In the genomic region with DNA sequence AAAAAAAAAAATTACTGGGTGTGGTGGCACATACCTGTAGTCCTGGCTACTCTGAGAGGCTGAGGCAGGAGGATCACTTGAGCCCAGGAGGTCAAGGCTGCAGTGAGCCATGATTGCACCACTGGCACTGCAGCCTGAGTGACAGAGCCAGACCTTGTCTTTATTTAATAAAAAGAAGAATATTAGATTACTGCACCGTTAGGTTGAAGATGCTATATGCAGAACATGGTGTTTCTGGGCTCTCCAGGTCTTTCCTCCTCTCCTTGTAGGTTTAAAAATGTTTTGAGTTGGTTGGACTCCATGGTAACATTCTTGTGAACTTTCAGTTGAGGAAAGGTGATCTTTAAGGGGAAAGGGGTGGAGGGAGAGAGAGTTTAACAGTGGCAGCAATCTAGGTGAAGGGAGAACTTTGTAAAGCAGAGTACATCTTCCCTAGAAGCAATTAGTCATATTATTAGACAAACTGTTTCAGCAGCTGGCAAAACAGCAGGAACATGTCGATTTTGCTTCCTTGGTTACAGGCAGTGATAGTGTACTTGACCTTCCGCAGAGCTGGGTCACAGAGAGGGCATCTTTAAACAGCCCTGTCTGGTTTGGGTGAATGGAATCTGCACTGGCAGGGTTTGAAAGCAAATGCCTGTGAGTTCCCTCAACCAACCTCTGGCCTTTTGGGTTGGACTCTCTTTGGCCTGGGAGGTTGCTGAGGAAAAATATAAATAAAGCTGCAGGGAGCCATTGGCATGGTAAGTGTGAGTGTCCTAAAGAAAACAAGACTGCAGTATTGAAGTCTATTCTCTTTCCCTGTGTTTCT, we compare ENCODE assay signal across 10 cellular contexts. TPM values are rescaled to one million over a fixed set of nuclear protein-coding genes. Genes with fewer than 3 reads are reported as not detected.
A peak's percentile ranks its signal among the peaks of the same experiment; 100 is the strongest.
DNase-seq lines count a peak whose midpoint lies in the region; ATAC-seq and TF ChIP-seq lines count a peak whose summit lies in the region.
"Had no signal": no experiment of that assay in that cellular context is flagged by ENCODE, and none has a peak within 500 bp of the region (broad histone marks: within the 10 kb centered on the region; RNA-seq: fewer than 3 reads in every experiment).

No MANE protein-coding gene starts in this region.

- H3K27ac Mint-ChIP-seq in natural killer cell (peak overlapping the region; percentile 10 to 27), glutamatergic neuron (ENCODE audit: unreplicated experiment) (no peak overlapping the region)
- peak overlapping the region in 1 of 2 donors; percentile 30 for H3K27ac Mint-ChIP-seq in natural killer cell treated with Interleukin-12 subunit alpha and Interleukin-12 subunit beta and Interleukin-15 and Interleukin-18, amount 100 ng/mL, for 72 hours
- H3K27ac Mint-ChIP-seq in stimulated activated effector memory CD8-positive, alpha-beta T cell treated with anti-CD3 and anti-CD28 coated beads, Interleukin-12 subunit alpha, Interleukin-12 subunit beta, amount 100 ng/mL, for 72 hours, result no peak overlapping the region

- H3K27me3 ChIP-seq in left lung, result no peaks in the 10 kb centered on the region

- no peak for TF ChIP-seq CTCF in natural killer cell (IDR thresholded peaks at IDR 0.05)
- no peak for TF ChIP-seq CTCF in cardiac fibroblast (IDR thresholded peaks at IDR 0.05; ENCODE audit: low read depth, low read length)
- TF ChIP-seq CTCF in left lung (IDR thresholded peaks at IDR 0.05), result no peak
- no peak for TF ChIP-seq CTCF in glutamatergic neuron (IDR thresholded peaks at IDR 0.05; ENCODE audit: partially characterized antibody, unreplicated experiment)

- no peaks in the 10 kb centered on the region for H3K27me3 Mint-ChIP-seq in natural killer cell (ENCODE audit: low read depth in 2 of 2)
- H3K27me3 Mint-ChIP-seq in natural killer cell treated with Interleukin-12 subunit alpha and Interleukin-12 subunit beta and Interleukin-15 and Interleukin-18, amount 100 ng/mL, for 72 hours, result no peaks in the 10 kb centered on the region
- no peaks in the 10 kb centered on the region for H3K27me3 Mint-ChIP-seq in glutamatergic neuron (ENCODE audit: unreplicated experiment)

- H3K4me1 Mint-ChIP-seq in natural killer cell (peaks cover 47 to 53% of the 10 kb centered on the region in 2 donors), glutamatergic neuron (ENCODE audit: low read depth, unreplicated experiment) (peaks cover 12% of the 10 kb centered on the region)
- H3K4me1 Mint-ChIP-seq in natural killer cell treated with Interleukin-12 subunit alpha and Interleukin-12 subunit beta and Interleukin-15 and Interleukin-18, amount 100 ng/mL, for 72 hours (ENCODE audit: low read depth in 2 of 2), result peaks cover 30 to 35% of the 10 kb centered on the region in 2 donors
- peaks cover 32% of the 10 kb centered on the region for H3K4me1 Mint-ChIP-seq in stimulated activated effector memory CD8-positive, alpha-beta T cell treated with anti-CD3 and anti-CD28 coated beads, Interleukin-12 subunit alpha, Interleukin-12 subunit beta, amount 100 ng/mL, for 72 hours

- intact Hi-C loops in natural killer cell (cut with micrococcal nuclease), result loop anchor here (2.0 to 5.0 kb wide), 2 partner anchors 43 to 65 kb away; partner anchors contain the start of gene NR2C2
- intact Hi-C loops in left lung (cut with DNase I), result no loop called here

- H3K36me3 Mint-ChIP-seq in natural killer cell (no peaks in the 10 kb centered on the region), glutamatergic neuron (ENCODE audit: unreplicated experiment) (no peaks in the 10 kb centered on the region)
- no peaks in the 10 kb centered on the region for H3K36me3 Mint-ChIP-seq in natural killer cell treated with Interleukin-12 subunit alpha and Interleukin-12 subunit beta and Interleukin-15 and Interleukin-18, amount 100 ng/mL, for 72 hours
- no peaks in the 10 kb centered on the region for H3K36me3 Mint-ChIP-seq in stimulated activated effector memory CD8-positive, alpha-beta T cell treated with anti-CD3 and anti-CD28 coated beads, Interleukin-12 subunit alpha, Interleukin-12 subunit beta, amount 100 ng/mL, for 72 hours

- H3K9me3 ChIP-seq in left lung, result no peaks in the 10 kb centered on the region

- DNase-seq in natural killer cell, result no peak
- no peak for DNase-seq in natural killer cell treated with Interleukin-12 subunit alpha and Interleukin-12 subunit beta and Interleukin-15 and Interleukin-18, amount 100 ng/mL, for 72 hours (ENCODE audit: low spot score)
- peak; percentile 43 to 51 for DNase-seq in cardiac fibroblast (ENCODE audit: low read depth in 2 of 2)
- DNase-seq in left lung, result no peak
- DNase-seq in glutamatergic neuron, result no peak
- no peak for DNase-seq in activated naive CD4-positive, alpha-beta T cell treated with Interleukin-2 at 50 U/mL for 16 hours
- no peak for DNase-seq in stimulated activated effector memory CD8-positive, alpha-beta T cell treated with anti-CD3 and anti-CD28 coated beads, Interleukin-12 subunit alpha, Interleukin-12 subunit beta, amount 100 ng/mL, for 72 hours (ENCODE audit: low spot score in 2 of 2)
- DNase-seq: activated CD4-positive, CD25-positive, alpha-beta regulatory T cell treated with anti-CD3 and anti-CD28 coated beads, Interleukin-2, amount 50 U/mL, for 72 hours; NCI-H2107 had no signal

- peaks cover 6 to 52% of the 10 kb centered on the region in 2 donors for H3K4me1 ChIP-seq in left lung

- H3K36me3 ChIP-seq in left lung, result no peaks in the 10 kb centered on the region

- no peak overlapping the region for H3K4me3 Mint-ChIP-seq in natural killer cell
- H3K4me3 Mint-ChIP-seq in natural killer cell treated with Interleukin-12 subunit alpha and Interleukin-12 subunit beta and Interleukin-15 and Interleukin-18, amount 100 ng/mL, for 72 hours, result no peak overlapping the region
- no peak overlapping the region for H3K4me3 Mint-ChIP-seq in glutamatergic neuron (ENCODE audit: unreplicated experiment)
- H3K4me3 Mint-ChIP-seq in stimulated activated effector memory CD8-positive, alpha-beta T cell treated with anti-CD3 and anti-CD28 coated beads, Interleukin-12 subunit alpha, Interleukin-12 subunit beta, amount 100 ng/mL, for 72 hours, result no peak overlapping the region

- H3K4me3 ChIP-seq in cardiac fibroblast (replicated peaks in 1 of 2; ENCODE audit: low read depth in 2 of 2, low read length in 2 of 2) (no peak overlapping the region), left lung (no peak overlapping the region)

- H3K9me3 Mint-ChIP-seq in natural killer cell (no peaks in the 10 kb centered on the region), glutamatergic neuron (ENCODE audit: unreplicated experiment) (no peaks in the 10 kb centered on the region)
- no peaks in the 10 kb centered on the region for H3K9me3 Mint-ChIP-seq in natural killer cell treated with Interleukin-12 subunit alpha and Interleukin-12 subunit beta and Interleukin-15 and Interleukin-18, amount 100 ng/mL, for 72 hours
- no peaks in the 10 kb centered on the region for H3K9me3 Mint-ChIP-seq in stimulated activated effector memory CD8-positive, alpha-beta T cell treated with anti-CD3 and anti-CD28 coated beads, Interleukin-12 subunit alpha, Interleukin-12 subunit beta, amount 100 ng/mL, for 72 hours

- no peak for ATAC-seq in natural killer cell
- no peak for ATAC-seq in natural killer cell treated with Interleukin-12 subunit alpha and Interleukin-12 subunit beta and Interleukin-15 and Interleukin-18, amount 100 ng/mL, for 72 hours
- ATAC-seq in left lung, result peak; percentile 77
- no peak for ATAC-seq in HG03571 (IDR thresholded peaks at IDR 0.05; ENCODE audit: unreplicated experiment)
- no peak for ATAC-seq in stimulated activated effector memory CD8-positive, alpha-beta T cell treated with anti-CD3 and anti-CD28 coated beads, Interleukin-12 subunit alpha, Interleukin-12 subunit beta, amount 100 ng/mL, for 72 hours

- no peak overlapping the region for H3K27ac ChIP-seq in left lung

RNA-seq across cellular contexts. Expression of gene NR2C2, which starts 42.8 kb away (rescaled TPM):
- total RNA-seq in natural killer cell (10 to 100 TPM; 70.4 to 94.3 (median 81.6) TPM), left lung (10 to 100 TPM; 37.7 to 41.9 TPM), glutamatergic neuron (ENCODE audit: unreplicated experiment) (57.5 TPM)
- 10 to 100 TPM; 58.3 to 74.3 TPM for total RNA-seq in natural killer cell treated with Interleukin-12 subunit alpha and Interleukin-12 subunit beta and Interleukin-15 and Interleukin-18, amount 100 ng/mL, for 72 hours

Comparison
In these comparisons a context has a peak if more than half of its experiments do, and no peak if none do; other contexts are left out.
1. DNase-seq: peak in cardiac fibroblast (2 of 2); none in natural killer cell (single experiment), natural killer cell treated with Interleukin-12 subunit alpha and Interleukin-12 subunit beta and Interleukin-15 and Interleukin-18, amount 100 ng/mL, for 72 hours (single experiment), left lung (0 of 2), glutamatergic neuron (single experiment), activated naive CD4-positive, alpha-beta T cell treated with Interleukin-2 at 50 U/mL for 16 hours (single experiment) and stimulated activated effector memory CD8-positive, alpha-beta T cell treated with anti-CD3 and anti-CD28 coated beads, Interleukin-12 subunit alpha, Interleukin-12 subunit beta, amount 100 ng/mL, for 72 hours (0 of 2).
2. H3K27ac Mint-ChIP-seq: peak in natural killer cell (2 of 2); none in glutamatergic neuron (single experiment) and stimulated activated effector memory CD8-positive, alpha-beta T cell treated with anti-CD3 and anti-CD28 coated beads, Interleukin-12 subunit alpha, Interleukin-12 subunit beta, amount 100 ng/mL, for 72 hours (single experiment).